21 cellular contexts compared by ENCODE assay signal in genomic region chr21:36852293-36852692, GRCh38.
DNase-seq lines count a peak whose midpoint lies in the region; ATAC-seq and TF ChIP-seq lines count a peak whose summit lies in the region.
"Had no signal": no experiment of that assay in that cellular context is flagged by ENCODE, and none has a peak within 500 bp of the region (broad histone marks: within the 10 kb centered on the region; RNA-seq: fewer than 3 reads in every experiment).

No MANE protein-coding gene starts in this region.

- TF ChIP-seq POLR2A in Peyer's patch (IDR thresholded peaks at IDR 0.05): no peak

- 42% methylated on average over 1 of the region's 1 CpG; no CpG with 5 or more reads in 1 of the 2 experiments for WGBS in endodermal cell (ENCODE audit: insufficient coverage in 1 of 2, insufficient read length in 1 of 2), 2 experiments

- H3K27ac Mint-ChIP-seq in endodermal cell: peak overlapping the region; percentile 37
- H3K27ac Mint-ChIP-seq: B cell; CD4-positive, alpha-beta T cell; H9 had no signal

- no peak for TF ChIP-seq CTCF in endodermal cell (conservative IDR thresholded peaks at IDR 0.05)
- no peak for TF ChIP-seq CTCF in Peyer's patch (IDR thresholded peaks at IDR 0.05)
- TF ChIP-seq CTCF in left lung (IDR thresholded peaks at IDR 0.05): no peak
- TF ChIP-seq CTCF in dorsolateral prefrontal cortex (IDR thresholded peaks at IDR 0.05 in 54 of 56, conservative IDR thresholded peaks at IDR 0.05 in 2 of 56; ENCODE audit: low read depth in 1 of 56, partially characterized antibody in 56 of 56): no peak

- H3K9ac ChIP-seq in endodermal cell (ENCODE audit: extremely low read depth, low read length, poor library complexity, severe bottlenecking): no peak overlapping the region

- DNase-seq in DMS 273 (lab: John Stamatoyannopoulos, UW; ENCODE audit: unreplicated experiment) (peak; percentile 59), NCI-H446 treated with DMSO at 0.1 percent for 48 hours (lab: John Stamatoyannopoulos, UW) (peak; percentile 32), endodermal cell (peak; percentile 53), pons (ENCODE audit: low spot score) (peak; percentile 20), Peyer's patch (no peak), left lung (no peak), dorsolateral prefrontal cortex (no peak)
- DNase-seq: Calu3; CD4-positive, alpha-beta T cell; DMS79 treated with DMSO at 0.1 percent for 48 hours; H9; MV-4-11; NCI-H1436; NCI-H2029; NCI-H2171; NCI-H748 treated with DMSO at 0.1 percent for 48 hours; SIG-M5 had no signal

- no peaks in the 10 kb centered on the region for H3K36me3 Mint-ChIP-seq in endodermal cell (ENCODE audit: low read depth)

- H3K27me3 Mint-ChIP-seq in endodermal cell (ENCODE audit: insufficient read depth): peaks cover 15% of the 10 kb centered on the region
- H3K27me3 Mint-ChIP-seq: B cell; CD4-positive, alpha-beta T cell had no signal

- H3K27me3 ChIP-seq in endodermal cell (ENCODE audit: control insufficient read depth, insufficient read depth, low read length, poor library complexity, severe bottlenecking) (no peaks in the 10 kb centered on the region), Peyer's patch (no peaks in the 10 kb centered on the region), left lung (no peaks in the 10 kb centered on the region), dorsolateral prefrontal cortex (no peaks in the 10 kb centered on the region)

- no peak overlapping the region for H3K27ac ChIP-seq in endodermal cell (ENCODE audit: low read depth, low read length)
- no peak overlapping the region for H3K27ac ChIP-seq in Peyer's patch
- no peak overlapping the region for H3K27ac ChIP-seq in left lung
- H3K27ac ChIP-seq in dorsolateral prefrontal cortex: peak overlapping the region in 21 of 59 donors; percentile 1 to 93 (median 36)

- no peak overlapping the region for H3K4me3 Mint-ChIP-seq in endodermal cell
- H3K4me3 Mint-ChIP-seq: B cell; CD4-positive, alpha-beta T cell; H9 had no signal

- intact Hi-C loops in left lung (cut with DNase I) (no loop called here), dorsolateral prefrontal cortex (cut with DNase I) (loop anchor here (5.0 to 10.0 kb wide), 4 partner anchors 63 to 345 kb away; no protein-coding TSS in a partner anchor)

- H3K36me3 ChIP-seq in endodermal cell (ENCODE audit: control insufficient read depth, insufficient read depth, low read length): no peaks in the 10 kb centered on the region
- no peaks in the 10 kb centered on the region for H3K36me3 ChIP-seq in Peyer's patch
- H3K36me3 ChIP-seq in left lung: no peaks in the 10 kb centered on the region

- H3K4me1 ChIP-seq in endodermal cell (ENCODE audit: control insufficient read depth, insufficient read depth, low read length) (no peaks in the 10 kb centered on the region), Peyer's patch (no peaks in the 10 kb centered on the region), left lung (no peaks in the 10 kb centered on the region)

- no peaks in the 10 kb centered on the region for H3K9me3 ChIP-seq in endodermal cell (ENCODE audit: control insufficient read depth, low read length)
- H3K9me3 ChIP-seq in Peyer's patch: no peaks in the 10 kb centered on the region
- H3K9me3 ChIP-seq in left lung: no peaks in the 10 kb centered on the region

- ATAC-seq in left lung: no peak
- ATAC-seq: GM12878, K562, Panc1 had no signal

- H3K4me3 ChIP-seq in endodermal cell (ENCODE audit: low read length): no peak overlapping the region
- H3K4me3 ChIP-seq in Peyer's patch: no peak overlapping the region
- no peak overlapping the region for H3K4me3 ChIP-seq in left lung
- no peak overlapping the region for H3K4me3 ChIP-seq in dorsolateral prefrontal cortex
- H3K4me3 ChIP-seq: GM12878, K562 had no signal

- peaks cover 22% of the 10 kb centered on the region for H3K4me1 Mint-ChIP-seq in endodermal cell
- H3K4me1 Mint-ChIP-seq: B cell had no signal

- H3K9me3 Mint-ChIP-seq in endodermal cell: no peaks in the 10 kb centered on the region
- H3K9me3 Mint-ChIP-seq: CD4-positive, alpha-beta T cell; H9 had no signal

Comparison
In these comparisons a context has a peak if more than half of its experiments do, and no peak if none do; other contexts are left out.
1. DNase-seq: peak in DMS 273 (single experiment), NCI-H446 treated with DMSO at 0.1 percent for 48 hours (single experiment), endodermal cell (single experiment) and pons (single experiment); none in Peyer's patch (0 of 3), left lung (0 of 2) and dorsolateral prefrontal cortex (0 of 10).
2. intact Hi-C loops: an anchor here in dorsolateral prefrontal cortex (5.0 to 10.0 kb wide); none called in left lung.